In the genomic region with DNA sequence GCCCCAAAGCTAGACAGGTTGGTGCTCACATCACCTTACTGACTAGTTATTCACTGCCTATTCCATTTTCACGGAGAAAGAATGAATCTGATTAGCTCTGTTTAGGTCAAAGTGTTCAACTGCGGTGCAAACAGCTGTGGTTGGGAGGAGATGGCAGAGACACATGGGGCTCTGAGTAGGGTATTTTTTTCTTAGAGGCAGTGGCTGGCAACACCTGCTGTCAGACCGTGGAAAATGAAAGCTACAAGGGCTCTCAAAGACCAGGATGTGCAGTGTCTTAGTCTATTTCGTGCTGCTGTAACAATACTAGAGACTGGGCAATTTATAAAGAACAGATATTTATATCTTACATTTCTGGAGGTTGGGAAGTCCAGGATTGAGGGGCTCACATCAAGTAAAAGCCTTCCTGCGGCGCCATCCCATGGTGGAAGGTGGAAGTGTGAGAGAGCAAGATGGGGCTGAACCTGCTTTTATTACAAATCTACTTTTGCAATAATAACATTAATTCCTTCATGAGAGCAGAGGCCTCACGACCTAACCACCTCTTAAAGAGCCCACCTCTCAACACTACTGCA, we compare ENCODE assay signal across 12 cellular contexts. TPM values are rescaled to one million over a fixed set of nuclear protein-coding genes. Genes with fewer than 3 reads are reported as not detected.
A peak's percentile ranks its signal among the peaks of the same experiment; 100 is the strongest.
DNase-seq lines count a peak whose midpoint lies in the region; ATAC-seq, FAIRE-seq and TF ChIP-seq lines count a peak whose summit lies in the region.
"Had no signal": no experiment of that assay in that cellular context is flagged by ENCODE, and none has a peak within 500 bp of the region (broad histone marks: within the 10 kb centered on the region; RNA-seq: fewer than 3 reads in every experiment).

No MANE protein-coding gene starts in this region.

- peak overlapping the region; percentile 9; the same call in 1 of the 2 replicates for H3K4me2 ChIP-seq in GM12878 (ENCODE audit: control insufficient read depth, insufficient read depth)

- in situ Hi-C loops in GM12878 (cut with MboI): no loop called here

- no peak overlapping the region for H3K9ac ChIP-seq in GM12878 (ENCODE audit: control insufficient read depth, insufficient read depth, low read length)

- H3K4me1 ChIP-seq in GM12878 (ENCODE audit: control insufficient read depth, insufficient read depth, low read length): peaks cover under 1% of the 10 kb centered on the region; the same call in 1 of the 2 replicates
- H3K4me1 ChIP-seq in upper lobe of right lung: no peaks in the 10 kb centered on the region
- H3K4me1 ChIP-seq in small intestine (ENCODE audit: control insufficient read depth in 2 of 2, insufficient read depth in 1 of 2, low read depth in 1 of 2, low read length in 1 of 2): no peaks in the 10 kb centered on the region
- H3K4me1 ChIP-seq: HAP-1 had no signal

- no peak for TF ChIP-seq RAD21 in GM12878 (IDR thresholded peaks at IDR 0.05; ENCODE audit: insufficient read depth, low read depth, low read length)

- H3K4me1 Mint-ChIP-seq in stimulated activated naive CD8-positive, alpha-beta T cell treated with anti-CD3 and anti-CD28 coated beads, Interleukin-15, Interleukin-2, amounts not matched to agents 100 ng/mL and 50 ng/mL, for 24 hours (ENCODE audit: low read depth): peaks cover 4% of the 10 kb centered on the region

- no peaks in the 10 kb centered on the region for H3K27me3 Mint-ChIP-seq in stimulated activated naive CD8-positive, alpha-beta T cell treated with anti-CD3 and anti-CD28 coated beads, Interleukin-15, Interleukin-2, amounts not matched to agents 100 ng/mL and 50 ng/mL, for 24 hours

- SMC1A ChIA-PET in GM12878 (lab: Charles Lee; ENCODE audit: uncharacterized antibody, unreplicated experiment): interaction anchor here (0.7 to 1.2 kb wide), 4 partner anchors 8 to 14 kb away, joined by 3 to 4 read pairs (median 3); no protein-coding TSS in a partner anchor

- H3K36me3 ChIP-seq in GM12878 (ENCODE audit: control insufficient read depth in 2 of 2, insufficient read depth in 2 of 2, low read length in 1 of 2): no peaks in the 10 kb centered on the region
- no peaks in the 10 kb centered on the region for H3K36me3 ChIP-seq in upper lobe of right lung
- H3K36me3 ChIP-seq in small intestine (ENCODE audit: control insufficient read depth in 2 of 2, insufficient read depth in 2 of 2, low read length in 2 of 2): no peaks in the 10 kb centered on the region
- H3K36me3 ChIP-seq: HAP-1 had no signal

- H3K9me3 ChIP-seq in GM12878 (replicated peaks; ENCODE audit: control insufficient read depth, insufficient read depth, low read length) (no peaks in the 10 kb centered on the region; the same call in 2 of the 3 replicates), upper lobe of right lung (no peaks in the 10 kb centered on the region), small intestine (ENCODE audit: control insufficient read depth, low read depth) (no peaks in the 10 kb centered on the region)
- H3K9me3 ChIP-seq: HAP-1 had no signal

- FAIRE-seq in GM12878 (lab: Jason Lieb, UNC) (no peak), small intestine (lab: Jason Lieb, UNC) (no peak)

- no peak overlapping the region for H3K4me3 Mint-ChIP-seq in stimulated activated naive CD8-positive, alpha-beta T cell treated with anti-CD3 and anti-CD28 coated beads, Interleukin-15, Interleukin-2, amounts not matched to agents 100 ng/mL and 50 ng/mL, for 24 hours

- H3K27ac ChIP-seq in GM12878 (ENCODE audit: control insufficient read depth, insufficient read depth) (no peak overlapping the region), upper lobe of right lung (no peak overlapping the region), small intestine (ENCODE audit: low read depth in 1 of 2, low read length in 1 of 2) (no peak overlapping the region)

- ATAC-seq in stimulated activated naive CD8-positive, alpha-beta T cell treated with anti-CD3 and anti-CD28 coated beads, Interleukin-15, Interleukin-2, amounts not matched to agents 100 U/mL and 50 U/mL, for 24 hours: no peak
- ATAC-seq in GM12878: peak; percentile 87
- ATAC-seq in upper lobe of right lung: no peak

- 8% methylated on average over 7 of the region's 7 CpGs for WGBS in GM12878 (ENCODE audit: insufficient coverage, insufficient replicate concordance, low lambda C conversion rate, missing lambda C conversion rate)
- 49 to 52% (median 50%) methylated on average over 7 of the region's 7 CpGs for WGBS in small intestine, 3 donors

- H2AFZ ChIP-seq in GM12878 (ENCODE audit: control insufficient read depth, low read depth, low read length): peak overlapping the region; percentile 34; the same call in 1 of the 2 replicates

- H3K27me3 ChIP-seq in GM12878 (replicated peaks in 1 of 2; ENCODE audit: control insufficient read depth in 2 of 2, insufficient read depth in 2 of 2, low read length in 1 of 2) (no peaks in the 10 kb centered on the region), upper lobe of right lung (no peaks in the 10 kb centered on the region), small intestine (ENCODE audit: control insufficient read depth in 2 of 2, insufficient read depth in 2 of 2, low read length in 2 of 2) (peaks cover 0 to 3% of the 10 kb centered on the region in 2 donors)

- BruUV-seq in GM12878 (replicated peaks; lab: Mats Ljungman, UMichigan): no TSS peak

- H3K79me2 ChIP-seq in GM12878 (ENCODE audit: control insufficient read depth, insufficient read depth, low read length): no peaks in the 10 kb centered on the region

- H3K36me3 Mint-ChIP-seq in stimulated activated naive CD8-positive, alpha-beta T cell treated with anti-CD3 and anti-CD28 coated beads, Interleukin-15, Interleukin-2, amounts not matched to agents 100 ng/mL and 50 ng/mL, for 24 hours (ENCODE audit: low read depth): no peaks in the 10 kb centered on the region

- CTCF ChIA-PET in GM12878 (lab: Yijun Ruan, JAX): interaction anchor here (0.9 to 1.9 kb wide), 5 partner anchors 10 to 302 kb away, joined by 4 to 12 read pairs (median 6); a partner anchor contains a TSS

- intact Hi-C loops in GM12878 (cut with micrococcal nuclease; ENCODE audit: unreplicated experiment): no loop called here
- intact Hi-C loops in upper lobe of right lung (cut with DNase I): no loop called here

- RAD21 ChIA-PET in GM12878 (lab: Charles Lee; ENCODE audit: unreplicated experiment): interaction anchor here (0.5 to 1.2 kb wide), 3 partner anchors 15 to 127 kb away, joined by 3 to 5 read pairs (median 3); no protein-coding TSS in a partner anchor

- no peak for DNase-seq in stimulated activated naive CD8-positive, alpha-beta T cell treated with anti-CD3 and anti-CD28 coated beads, Interleukin-15, Interleukin-2, amounts not matched to agents 100 U/mL and 50 U/mL, for 24 hours
- peak; percentile 63 for DNase-seq in Jurkat, Clone E6-1 (ENCODE audit: low read depth, low spot score)
- DNase-seq in GM12878 (ENCODE audit: low read depth, low spot score): no peak
- no peak for DNase-seq in upper lobe of right lung
- no peak for DNase-seq in small intestine
- DNase-seq in COLO829 (ENCODE audit: low spot score): no peak
- no peak for DNase-seq in MV-4-11 (lab: John Stamatoyannopoulos, UW)
- DNase-seq: activated effector memory CD4-positive, alpha-beta T cell treated with anti-CD3 and anti-CD28 coated beads, Interleukin-2, amount 50 U/mL, for 16 hours; mesendoderm; stimulated activated CD4-positive, alpha-beta T cell treated with anti-CD3 and anti-CD28 coated beads, Interleukin-1b, Interleukin-23, amount 100 ng/mL, for 48 hours had no signal

- no peak for TF ChIP-seq POLR2A in GM12878 (IDR thresholded peaks at IDR 0.05; ENCODE audit: low read depth, low read length)

- H3K27ac Mint-ChIP-seq in stimulated activated naive CD8-positive, alpha-beta T cell treated with anti-CD3 and anti-CD28 coated beads, Interleukin-15, Interleukin-2, amounts not matched to agents 100 ng/mL and 50 ng/mL, for 24 hours: peak overlapping the region; percentile 36

- H4K20me1 ChIP-seq in GM12878 (ENCODE audit: control insufficient read depth, insufficient read depth): no peaks in the 10 kb centered on the region

- TF ChIP-seq CTCF in GM12878 (IDR thresholded peaks at IDR 0.05 in 2 of 3, conservative IDR thresholded peaks at IDR 0.05 in 1 of 3; ENCODE audit: control insufficient read depth in 2 of 3, extremely low read depth in 1 of 3, insufficient read depth in 1 of 3, low read depth in 3 of 3, low read length in 3 of 3): peak; percentile 6 to 29 (median 22); a peak in 3 of 6 replicates
- TF ChIP-seq CTCF in upper lobe of right lung (IDR thresholded peaks at IDR 0.05): peak; percentile 18

- no peak overlapping the region; the same call in 1 of the 2 replicates for H3K4me3 ChIP-seq in Jurkat, Clone E6-1 (ENCODE audit: low read length)
- H3K4me3 ChIP-seq in GM12878 (no peak overlapping the region), upper lobe of right lung (no peak overlapping the region), small intestine (ENCODE audit: low read depth in 1 of 2, low read length in 2 of 2) (no peak overlapping the region)
- H3K4me3 ChIP-seq: HAP-1 had no signal

- POLR2A ChIA-PET in GM12878 (lab: Charles Lee): no interaction called here

- H3K9me3 Mint-ChIP-seq in stimulated activated naive CD8-positive, alpha-beta T cell treated with anti-CD3 and anti-CD28 coated beads, Interleukin-15, Interleukin-2, amounts not matched to agents 100 ng/mL and 50 ng/mL, for 24 hours: no peaks in the 10 kb centered on the region

- no peak for TF ChIP-seq EP300 in GM12878 (IDR thresholded peaks at IDR 0.05; ENCODE audit: borderline replicate concordance in 1 of 2, control insufficient read depth in 1 of 2, low read depth in 2 of 2, low read length in 2 of 2)

TF ChIP-seq in GM12878, 131 proteins besides CTCF, POLR2A, EP300 and RAD21:
- TF ChIP-seq NR2F1 (conservative IDR thresholded peaks at IDR 0.05): no peak

RNA-seq across cellular contexts. Expression of a gene that starts 10.6 kb away (rescaled TPM):
- polyA plus RNA-seq in Jurkat, Clone E6-1 (2012; ENCODE audit: insufficient read depth, insufficient read length): not detected
- not detected in 2 replicates for total RNA-seq in GM12878 (2013; cell fraction: nucleolus; rRNA removed)
- total RNA-seq in GM12878 (2014; rRNA removed): not detected in 2 replicates
- total RNA-seq in GM12878 (2014; rRNA removed; fragmentation: Illumina TruSeq; extraction: Trizol): not detected in 2 replicates
- not detected in 2 replicates for total RNA-seq in GM12878 (2021)
- polyA plus RNA-seq in GM12878 (2011; ENCODE audit: low read depth): not detected
- polyA plus RNA-seq in GM12878 (2011; rRNA removed): 0.03 TPM in 1 of 2 replicates, not detected in the other
- 0.03 TPM in 1 of 2 replicates, not detected in the other for polyA plus RNA-seq in GM12878 (2011; cell fraction: cytosol; rRNA removed)
- not detected in 2 replicates for polyA plus RNA-seq in GM12878 (2011; cell fraction: nucleus; rRNA removed)
- polyA plus RNA-seq in GM12878 (2012): not detected in 2 replicates
- not detected in 2 replicates for polyA plus RNA-seq in GM12878 (2014; fragmentation: Illumina TruSeq; extraction: Trizol)
- not detected for polyA plus RNA-seq in GM12878 (2014; fragmentation: Nextera tagmentation; extraction: Ambion mirVana)
- 0.03 TPM in 1 of 2 replicates, not detected in the other for polyA plus RNA-seq in GM12878 (2014; rRNA removed)
- polyA plus RNA-seq in GM12878 (2016; fragmentation: Nextera tagmentation; extraction: Ambion mirVana): not detected
- polyA minus RNA-seq in GM12878 (2011; rRNA and poly(A)+ RNA removed): not detected in 2 replicates
- polyA minus RNA-seq in GM12878 (2011; cell fraction: cytosol; rRNA and poly(A)+ RNA removed): not detected in 2 replicates
- polyA minus RNA-seq in GM12878 (2011; cell fraction: nucleus; rRNA and poly(A)+ RNA removed): not detected in 2 replicates
- not detected for total RNA-seq in upper lobe of right lung
- polyA plus RNA-seq in small intestine: under 1 TPM in 1 of 3 donors, not detected in 2; 0.06 TPM
